Comparison of ENCODE assay signal across 12 cellular contexts in the genomic region with DNA sequence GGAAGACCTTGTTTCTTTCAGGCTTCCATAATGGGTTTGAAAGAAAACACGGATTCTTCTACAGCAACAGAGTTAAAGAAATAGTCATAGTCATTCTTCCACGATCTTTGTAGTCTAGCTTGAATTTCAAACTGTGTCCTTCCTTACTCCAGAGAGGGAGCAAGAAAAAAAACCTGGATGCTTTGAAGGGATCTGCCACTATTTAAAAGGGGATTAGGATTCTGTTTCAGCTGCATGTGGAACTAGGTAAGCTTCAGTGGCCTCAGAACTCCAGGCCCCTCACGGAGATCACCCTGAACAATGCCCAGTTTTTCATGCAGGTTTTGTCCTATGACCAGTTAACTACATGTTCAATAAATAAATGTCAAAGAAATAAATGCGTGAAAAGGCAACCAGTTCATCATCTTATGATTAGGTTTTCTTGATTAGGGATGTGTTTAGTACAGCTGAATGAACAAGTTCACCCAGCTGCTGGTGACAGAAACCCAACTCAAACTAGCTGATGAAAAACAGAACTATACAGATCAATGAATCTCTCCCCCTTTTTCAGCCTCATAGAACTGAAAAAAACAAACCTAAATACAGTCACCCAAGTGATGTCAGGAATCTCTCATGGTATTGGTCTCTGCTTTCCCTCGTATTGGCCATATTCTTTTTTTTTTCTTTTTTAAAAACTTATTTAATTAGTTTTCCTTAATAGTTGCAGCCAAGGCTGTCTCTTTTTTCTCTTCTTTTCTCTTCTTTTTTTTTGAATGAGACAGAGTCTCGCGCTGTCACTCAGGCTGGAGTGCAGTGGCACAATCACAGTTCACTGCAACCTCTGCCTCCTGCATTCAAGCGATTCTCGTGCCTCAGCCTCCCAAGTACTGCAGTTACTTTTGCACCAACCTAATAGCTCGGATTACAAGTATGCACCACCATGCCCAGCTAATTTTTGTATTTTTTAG. TPM values are rescaled to one million over a fixed set of nuclear protein-coding genes. Genes with fewer than 3 reads are reported as not detected.
DNase-seq lines count a peak whose midpoint lies in the region; ATAC-seq and TF ChIP-seq lines count a peak whose summit lies in the region.
"Had no signal": no experiment of that assay in that cellular context is flagged by ENCODE, and none has a peak within 500 bp of the region (broad histone marks: within the 10 kb centered on the region; RNA-seq: fewer than 3 reads in every experiment).

No MANE protein-coding gene starts in this region.

- H3K27me3 Mint-ChIP-seq in CD14-positive monocyte (ENCODE audit: low read depth in 3 of 3): peaks cover 0 to 2% (median 0%) of the 10 kb centered on the region in 3 donors
- peaks cover 6% of the 10 kb centered on the region for H3K27me3 Mint-ChIP-seq in activated T-helper 1 cell treated with anti-CD3 and anti-CD28 coated beads, Interleukin-12 subunit alpha, Interleukin-12 subunit beta, Interleukin-2, Interleukin-4 antibody, amounts not matched to agents 30 ng/mL and 10 ng/mL and 1 ng/mL, durations not matched to agents 14 hours and 24 hours and 36 hours (ENCODE audit: insufficient read depth)

- no peaks in the 10 kb centered on the region for H3K27me3 ChIP-seq in uterus

- H3K36me3 Mint-ChIP-seq in CD14-positive monocyte: peaks cover 44 to 56% of the 10 kb centered on the region in 2 donors
- H3K36me3 Mint-ChIP-seq in activated T-helper 1 cell treated with anti-CD3 and anti-CD28 coated beads, Interleukin-12 subunit alpha, Interleukin-12 subunit beta, Interleukin-2, Interleukin-4 antibody, amounts not matched to agents 30 ng/mL and 10 ng/mL and 1 ng/mL, durations not matched to agents 14 hours and 24 hours and 36 hours (ENCODE audit: low read depth): peaks cover 37% of the 10 kb centered on the region

- H3K4me3 ChIP-seq in uterus: no peak overlapping the region

- TF ChIP-seq POLR2A in uterus (IDR thresholded peaks at IDR 0.05): no peak

- H3K36me3 ChIP-seq in uterus: no peaks in the 10 kb centered on the region

- TF ChIP-seq CTCF in CD14-positive monocyte (IDR thresholded peaks at IDR 0.05) (no peak), uterus (IDR thresholded peaks at IDR 0.05) (no peak)

- no peaks in the 10 kb centered on the region for H3K4me1 ChIP-seq in uterus

- peak overlapping the region in 4 of 7 donors; percentile 33 to 68 (median 54) for H3K27ac Mint-ChIP-seq in CD14-positive monocyte
- peak overlapping the region; percentile 56 for H3K27ac Mint-ChIP-seq in activated T-helper 1 cell treated with anti-CD3 and anti-CD28 coated beads, Interleukin-12 subunit alpha, Interleukin-12 subunit beta, Interleukin-2, Interleukin-4 antibody, amounts not matched to agents 30 ng/mL and 10 ng/mL and 1 ng/mL, durations not matched to agents 14 hours and 24 hours and 36 hours

- no peak overlapping the region for H3K4me3 Mint-ChIP-seq in CD14-positive monocyte
- no peak overlapping the region for H3K4me3 Mint-ChIP-seq in activated T-helper 1 cell treated with anti-CD3 and anti-CD28 coated beads, Interleukin-12 subunit alpha, Interleukin-12 subunit beta, Interleukin-2, Interleukin-4 antibody, amounts not matched to agents 30 ng/mL and 10 ng/mL and 1 ng/mL, durations not matched to agents 14 hours and 24 hours and 36 hours
- H3K4me3 Mint-ChIP-seq: T-helper 2 cell treated with Interferon-gamma antibody and Interleukin-4, amounts not matched to agents 5 μg/mL and 100 μg/mL, for 36 hours had no signal

- intact Hi-C loops in CD14-positive monocyte (cut with micrococcal nuclease): no loop called here
- intact Hi-C loops in activated T-helper 1 cell treated with anti-CD3 and anti-CD28 coated beads, Interleukin-12 subunit alpha, Interleukin-12 subunit beta, Interleukin-2, Interleukin-4 antibody, amounts not matched to agents 30 ng/mL and 10 ng/mL and 1 ng/mL, durations not matched to agents 14 hours and 24 hours and 36 hours (cut with micrococcal nuclease): no loop called here
- intact Hi-C loops in uterus (cut with DNase I; ENCODE audit: low total_unique reads): no loop called here

- no peak overlapping the region for H3K27ac ChIP-seq in uterus

- no peak for DNase-seq in CD14-positive monocyte (ENCODE audit: low spot score)
- DNase-seq in activated T-helper 1 cell treated with anti-CD3 and anti-CD28 coated beads, Interleukin-12 subunit alpha, Interleukin-12 subunit beta, Interleukin-2, Interleukin-4 antibody, amounts not matched to agents 30 ng/mL and 10 ng/mL and 1 ng/mL, durations not matched to agents 14 hours and 24 hours and 36 hours (ENCODE audit: low spot score): no peak
- DNase-seq in DMS 273 treated with DMSO at 0.1 percent for 48 hours (lab: John Stamatoyannopoulos, UW): no peak
- DNase-seq in NAMALWA (ENCODE audit: low spot score): no peak
- no peak for DNase-seq in uterus
- DNase-seq: activated gamma-delta T cell treated with Interleukin-2 at 50 U/mL for 16 hours; NK-92 treated with Interleukin-12 subunit alpha and Interleukin-12 subunit beta, amount 100 ng/mL, for 24 hours; substantia nigra had no signal

- peak; percentile 53 for ATAC-seq in GM18870 (IDR thresholded peaks at IDR 0.05; ENCODE audit: unreplicated experiment)
- ATAC-seq in HG02885 (IDR thresholded peaks at IDR 0.05; ENCODE audit: poor library complexity, unreplicated experiment): peak; percentile 72
- ATAC-seq in HG03175 (IDR thresholded peaks at IDR 0.05; ENCODE audit: unreplicated experiment): no peak

- H3K9me3 Mint-ChIP-seq in CD14-positive monocyte: no peaks in the 10 kb centered on the region
- H3K9me3 Mint-ChIP-seq in activated T-helper 1 cell treated with anti-CD3 and anti-CD28 coated beads, Interleukin-12 subunit alpha, Interleukin-12 subunit beta, Interleukin-2, Interleukin-4 antibody, amounts not matched to agents 30 ng/mL and 10 ng/mL and 1 ng/mL, durations not matched to agents 14 hours and 24 hours and 36 hours: no peaks in the 10 kb centered on the region
- H3K9me3 Mint-ChIP-seq: T-helper 2 cell treated with Interferon-gamma antibody and Interleukin-4, amounts not matched to agents 5 μg/mL and 100 μg/mL, for 36 hours had no signal

- H3K9me3 ChIP-seq in uterus: no peaks in the 10 kb centered on the region

- peaks cover 23% of the 10 kb centered on the region for H3K4me1 Mint-ChIP-seq in CD14-positive monocyte
- peaks cover 16% of the 10 kb centered on the region for H3K4me1 Mint-ChIP-seq in activated T-helper 1 cell treated with anti-CD3 and anti-CD28 coated beads, Interleukin-12 subunit alpha, Interleukin-12 subunit beta, Interleukin-2, Interleukin-4 antibody, amounts not matched to agents 30 ng/mL and 10 ng/mL and 1 ng/mL, durations not matched to agents 14 hours and 24 hours and 36 hours (ENCODE audit: low read depth)

RNA-seq across cellular contexts. Expression of gene MPZL1, which starts 14.6 kb away (rescaled TPM):
- 10 to 100 TPM; 61.8 to 63.6 TPM for polyA plus RNA-seq in CD14-positive monocyte
- total RNA-seq in activated T-helper 1 cell treated with anti-CD3 and anti-CD28 coated beads, Interleukin-12 subunit alpha, Interleukin-12 subunit beta, Interleukin-2, Interleukin-4 antibody, amounts not matched to agents 30 ng/mL and 10 ng/mL and 1 ng/mL, durations not matched to agents 14 hours and 24 hours and 36 hours: 40.8 and 40.9 TPM in 2 replicates
- 100 to 1,000 TPM in 2 of 4 donors, 10 to 100 TPM in 2; 24.3 to 150 (median 82.3) TPM for total RNA-seq in uterus
